Comparison of ENCODE assay signal across 7 cellular contexts in genomic region chr11:11966826-11967668, GRCh38. TPM values are rescaled to one million over a fixed set of nuclear protein-coding genes. Genes with fewer than 3 reads are reported as not detected.
DNase-seq lines count a peak whose midpoint lies in the region; FAIRE-seq and TF ChIP-seq lines count a peak whose summit lies in the region.

No MANE protein-coding gene starts in this region.

- no peaks in the 10 kb centered on the region for H3K79me2 ChIP-seq in GM23248 (ENCODE audit: insufficient read depth)
- peaks cover 6% of the 10 kb centered on the region for H3K79me2 ChIP-seq in keratinocyte (ENCODE audit: control insufficient read depth, insufficient read depth, low read length)

- H3K4me2 ChIP-seq in GM23248 (ENCODE audit: unreplicated experiment) (no peak overlapping the region), keratinocyte (ENCODE audit: control insufficient read depth, extremely low read depth, insufficient read depth, low read depth, low read length) (no peak overlapping the region)

- DNase-seq in GM12864 (ENCODE audit: low read depth) (peak; percentile 16), GM23248 (peak; percentile 66), T-helper 22 cell (ENCODE audit: low read depth) (peak; percentile 18), astrocyte of the spinal cord (ENCODE audit: low read depth, low spot score) (no peak), keratinocyte (ENCODE audit: low read depth, low spot score) (no peak)
- DNase-seq in stimulated activated CD4-positive, alpha-beta T cell treated with anti-CD3 and anti-CD28 coated beads, Interleukin-4, amount 100 ng/mL, for 1 hour = peak; percentile 68

- H3K4me1 ChIP-seq in GM23248 (ENCODE audit: insufficient read depth) (peaks cover 12% of the 10 kb centered on the region; the same call in 1 of the 2 replicates), keratinocyte (ENCODE audit: control insufficient read depth, extremely low read depth, insufficient read depth, low read length) (peaks cover 4% of the 10 kb centered on the region)

- FAIRE-seq in keratinocyte (lab: Jason Lieb, UNC) = no peak

- H4K20me1 ChIP-seq in GM23248 (ENCODE audit: insufficient read depth) (no peaks in the 10 kb centered on the region), keratinocyte (ENCODE audit: control insufficient read depth, extremely low read depth, insufficient read depth, low read length) (no peaks in the 10 kb centered on the region)

- in situ Hi-C loops in GM23248 (cut with MboI) (no loop called here), astrocyte of the spinal cord (cut with HindIII; ENCODE audit: low sequenced_read_pairs) (no loop called here)

- H3K36me3 ChIP-seq in GM23248 (ENCODE audit: low read depth) (no peaks in the 10 kb centered on the region), keratinocyte (ENCODE audit: control insufficient read depth in 2 of 2, extremely low read depth in 1 of 2, insufficient read depth in 2 of 2, low read length in 2 of 2) (peaks cover 40 to 49% of the 10 kb centered on the region in 2 experiments)

- dilution Hi-C loops in keratinocyte (cut with MboI; ENCODE audit: extremely low pct_ligation_motif_present, low sequenced_read_pairs) = no loop called here

- H3K27me3 ChIP-seq in GM23248 (replicated peaks; ENCODE audit: insufficient read depth) = no peaks in the 10 kb centered on the region
- H3K27me3 ChIP-seq in keratinocyte (ENCODE audit: control insufficient read depth, extremely low read depth, insufficient read depth, low read length) = no peaks in the 10 kb centered on the region

- H2AFZ ChIP-seq in GM23248 (no peak overlapping the region), keratinocyte (ENCODE audit: control insufficient read depth, low read length) (no peak overlapping the region)

- H3K9me3 ChIP-seq in GM23248 (ENCODE audit: low read depth) (no peaks in the 10 kb centered on the region), keratinocyte (ENCODE audit: control insufficient read depth, low read depth, low read length) (no peaks in the 10 kb centered on the region)

- H3K27ac ChIP-seq in GM23248 = no peak overlapping the region
- H3K27ac ChIP-seq in keratinocyte (ENCODE audit: control insufficient read depth, insufficient read depth, low read length) = no peak overlapping the region

- TF ChIP-seq CTCF in GM12864 (IDR thresholded peaks at IDR 0.05; ENCODE audit: low read depth, low read length, missing control alignments) (peak; percentile 97), LNCAP (IDR thresholded peaks at IDR 0.05) (peak; percentile 88), astrocyte of the spinal cord (IDR thresholded peaks at IDR 0.05; ENCODE audit: low read depth, low read length) (peak; percentile 88), keratinocyte (optimal IDR thresholded peaks at IDR 0.05 in 1 of 3, IDR thresholded peaks at IDR 0.05 in 1 of 3, conservative IDR thresholded peaks at IDR 0.05 in 1 of 3; ENCODE audit: extremely low read depth in 1 of 3, insufficient read depth in 2 of 3, low read length in 3 of 3) (peak; percentile 80 to 81 (median 81))

- H3F3A ChIP-seq in GM23248 (ENCODE audit: insufficient read depth) = peaks cover 13% of the 10 kb centered on the region; the same call in 1 of the 2 replicates

- H3K4me3 ChIP-seq in GM12864 (ENCODE audit: low read depth, low read length) = no peak overlapping the region
- H3K4me3 ChIP-seq in GM23248 = no peak overlapping the region
- H3K4me3 ChIP-seq in astrocyte of the spinal cord (ENCODE audit: low read depth, low read length) = no peak overlapping the region
- H3K4me3 ChIP-seq in keratinocyte (ENCODE audit: control insufficient read depth in 2 of 3, extremely low read depth in 1 of 3, insufficient read depth in 2 of 3, low read depth in 1 of 3, low read length in 3 of 3) = no peak overlapping the region

- WGBS in GM23248 (ENCODE audit: low coverage in 1 of 2, low lambda C conversion rate in 2 of 2, missing lambda C conversion rate in 2 of 2), 2 experiments = 80 to 83% methylated on average over 14 to 15 of the region's 15 CpGs

- H3K9ac ChIP-seq in GM23248 (no peak overlapping the region), keratinocyte (ENCODE audit: control insufficient read depth, extremely low read depth, insufficient read depth, low read length) (no peak overlapping the region)

- no peaks in the 10 kb centered on the region for H3K9me2 ChIP-seq in GM23248 (ENCODE audit: insufficient read depth)

- no peaks in the 10 kb centered on the region for H3K9me1 ChIP-seq in keratinocyte (ENCODE audit: control insufficient read depth, extremely low read depth, insufficient read depth, low read length)

RNA-seq across cellular contexts. Expression of gene DKK3, which starts 41.4 kb away (rescaled TPM):
- 189 and 225 TPM in 2 replicates for total RNA-seq in GM23248 (2014; rRNA removed; shearing (Covaris generic))
- polyA plus RNA-seq in GM23248 (2016; fragmentation: Nextera tagmentation; extraction: Ambion mirVana) (237 and 239 TPM in 2 replicates), keratinocyte (712 to 984 TPM (median 777 TPM) in 3 replicates)
- polyA plus RNA-seq in keratinocyte (2011; ENCODE audit: low read depth) = 449 TPM
- polyA plus RNA-seq in keratinocyte (2011; cell fraction: cytosol; rRNA removed) = 673 and 675 TPM in 2 replicates
- 1,006 and 1,193 TPM in 2 replicates for polyA plus RNA-seq in keratinocyte (2011; cell fraction: nucleus; rRNA removed)
- 451 and 482 TPM in 2 replicates for polyA plus RNA-seq in keratinocyte (2012; ENCODE audit: low replicate concordance)
- polyA minus RNA-seq in keratinocyte = 466 to 661 TPM (median 564 TPM) in 3 replicates
- 657 TPM for polyA minus RNA-seq in keratinocyte (2011; cell fraction: cytosol; rRNA and poly(A)+ RNA removed)
- 427 and 766 TPM in 2 replicates for polyA minus RNA-seq in keratinocyte (2011; cell fraction: nucleus; rRNA and poly(A)+ RNA removed)

Comparison
In these comparisons a context has a peak if more than half of its experiments do, and no peak if none do; other contexts are left out.
1. DNase-seq: peak in GM12864 (single experiment), GM23248 (single experiment), T-helper 22 cell (single experiment) and stimulated activated CD4-positive, alpha-beta T cell treated with anti-CD3 and anti-CD28 coated beads, Interleukin-4, amount 100 ng/mL, for 1 hour (single experiment); none in astrocyte of the spinal cord (single experiment) and keratinocyte (single experiment).
2. Peak in every context shown above with its lines, with median percentiles within 50 percentile points of each other: CTCF ChIP-seq.